20 cellular contexts compared by ENCODE assay signal in the genomic region with DNA sequence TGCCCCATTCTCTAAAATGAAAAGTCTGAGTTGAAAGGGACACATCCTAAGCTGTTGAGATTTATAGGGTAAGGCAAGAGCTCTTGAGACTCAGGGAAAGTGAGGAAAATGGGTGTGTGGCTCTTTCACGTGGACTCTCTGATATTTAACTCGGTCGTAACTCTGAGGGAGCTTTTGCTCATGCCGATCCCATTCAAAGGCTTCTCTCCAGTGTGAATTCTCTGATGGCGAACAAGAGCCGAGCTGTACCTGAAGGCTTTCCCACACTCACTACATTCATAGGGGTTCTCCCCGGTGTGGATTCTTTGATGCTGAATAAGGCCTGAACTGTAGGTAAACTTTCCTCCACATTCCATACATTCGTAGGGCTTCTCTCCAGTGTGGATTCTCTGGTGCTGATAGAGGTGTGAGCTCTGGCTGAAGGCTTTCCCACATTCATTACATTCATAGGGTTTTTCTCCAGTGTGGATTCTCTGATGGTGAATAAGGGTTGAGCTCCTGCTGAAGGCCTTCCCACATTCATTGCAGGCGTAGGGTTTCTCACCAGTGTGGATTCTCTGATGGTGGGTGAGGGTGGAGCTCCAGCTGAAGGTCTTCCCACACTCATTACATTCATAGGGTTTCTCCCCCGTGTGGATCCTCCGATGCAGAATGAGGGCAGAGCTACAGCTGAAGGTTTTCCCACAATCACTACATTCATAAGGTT. TPM values are rescaled to one million over a fixed set of nuclear protein-coding genes. Genes with fewer than 3 reads are reported as not detected.
DNase-seq lines count a peak whose midpoint lies in the region; ATAC-seq and TF ChIP-seq lines count a peak whose summit lies in the region.
"Had no signal": no experiment of that assay in that cellular context is flagged by ENCODE, and none has a peak within 500 bp of the region (broad histone marks: within the 10 kb centered on the region; RNA-seq: fewer than 3 reads in every experiment).

No MANE protein-coding gene starts in this region.

- H2AFZ ChIP-seq in HCT116 (ENCODE audit: low read depth, low read length, poor library complexity, severe bottlenecking) (no peak overlapping the region), osteoblast (ENCODE audit: low read length) (no peak overlapping the region)
- H2AFZ ChIP-seq: GM23248 had no signal

- TF ChIP-seq POLR2A in HCT116 (IDR thresholded peaks at IDR 0.05; ENCODE audit: borderline replicate concordance, extremely low read depth, insufficient read depth, insufficient read length): no peak

- H3K9me3 ChIP-seq in BLaER1 (peaks cover 71% of the 10 kb centered on the region), HCT116 (ENCODE audit: control insufficient read depth in 1 of 2, insufficient read depth in 1 of 2, low read depth in 1 of 2, low read length in 2 of 2) (peaks cover 22 to 29% of the 10 kb centered on the region in 2 experiments; a peak in 3 of 4 replicates), osteoblast (ENCODE audit: low read depth, low read length) (peaks cover 37% of the 10 kb centered on the region)

- no peak overlapping the region for H3K4me2 ChIP-seq in BLaER1
- H3K4me2 ChIP-seq in HCT116 (ENCODE audit: low read length): no peak overlapping the region
- no peak overlapping the region for H3K4me2 ChIP-seq in osteoblast (ENCODE audit: insufficient read depth, low read length)

- H3K79me2 ChIP-seq in HCT116 (ENCODE audit: insufficient read depth, low read length) (peaks cover 15% of the 10 kb centered on the region; the same call in 1 of the 2 replicates), osteoblast (ENCODE audit: insufficient read depth, low read length) (peaks cover 16% of the 10 kb centered on the region)

- H4K20me1 ChIP-seq in BLaER1 (peaks cover 21% of the 10 kb centered on the region; the same call in 1 of the 2 replicates), HCT116 (ENCODE audit: insufficient read depth) (no peaks in the 10 kb centered on the region), osteoblast (ENCODE audit: insufficient read depth, low read length) (peaks cover 2% of the 10 kb centered on the region)

- H3K27ac ChIP-seq in BLaER1 (no peak overlapping the region), HCT116 (ENCODE audit: low read depth, low read length) (no peak overlapping the region), coronary artery (no peak overlapping the region), osteoblast (ENCODE audit: low read depth, low read length) (no peak overlapping the region)
- H3K27ac ChIP-seq: GM23248, heart right ventricle, suprapubic skin had no signal

- CTCF ChIA-PET in HCT116 (lab: Charles Lee): no interaction called here

- no TSS peak for BruUV-seq in HCT116 (replicated peaks; lab: Mats Ljungman, UMichigan)

- DNase-seq in HCT116 (ENCODE audit: low read depth, low spot score) (no peak), coronary artery (ENCODE audit: low spot score) (no peak), osteoblast (ENCODE audit: insufficient read length, low spot score, missing footprints) (peak; percentile 11), HT-29 (ENCODE audit: low spot score) (no peak)
- DNase-seq in stimulated activated CD4-positive, alpha-beta T cell treated with anti-CD3 and anti-CD28 coated beads, Interleukin-12 subunit alpha, Interleukin-12 subunit beta, amount 100 ng/mL, for 4 hours: no peak
- DNase-seq: activated naive CD8-positive, alpha-beta T cell treated with anti-CD3 and anti-CD28 coated beads for 36 hours; CD4-positive, CD25-positive, alpha-beta regulatory T cell; foreskin fibroblast; GM23248; heart right ventricle; Karpas-422; naive B cell; NCI-H187 treated with DMSO at 0.1 percent for 48 hours; NCI-H82; occipital lobe; small intestine had no signal

- no peak overlapping the region for H3K9ac ChIP-seq in BLaER1
- H3K9ac ChIP-seq in HCT116 (ENCODE audit: low read length): no peak overlapping the region
- H3K9ac ChIP-seq: GM23248 had no signal

- POLR2A ChIA-PET in HCT116 (lab: Charles Lee): no interaction called here

- H3K36me3 ChIP-seq in BLaER1 (peaks cover 100% of the 10 kb centered on the region), HCT116 (ENCODE audit: control insufficient read depth in 1 of 2, insufficient read depth in 2 of 2, low read length in 2 of 2) (peaks cover 60 to 65% of the 10 kb centered on the region in 2 experiments), osteoblast (ENCODE audit: insufficient read depth, low read length) (peaks cover 68% of the 10 kb centered on the region)

- H3K4me1 ChIP-seq in BLaER1 (no peaks in the 10 kb centered on the region), HCT116 (ENCODE audit: control insufficient read depth in 1 of 2, insufficient read depth in 2 of 2, low read length in 2 of 2) (no peaks in the 10 kb centered on the region), osteoblast (ENCODE audit: insufficient read depth, low read length) (no peaks in the 10 kb centered on the region)

- H3K4me3 ChIP-seq in BLaER1 (peak overlapping the region; percentile 50), HCT116 (replicated peaks in 1 of 2; ENCODE audit: low read depth in 1 of 2, low read length in 2 of 2) (no peak overlapping the region), coronary artery (peak overlapping the region; percentile 1), osteoblast (ENCODE audit: insufficient read depth, low read length) (peak overlapping the region; percentile 24)
- H3K4me3 ChIP-seq: GM23248, heart right ventricle, suprapubic skin had no signal

- intact Hi-C loops in HCT116 (cut with micrococcal nuclease): no loop called here

- RAD21 ChIA-PET in HCT116 (lab: Charles Lee; ENCODE audit: low non-redundant PET in 1 of 2, low total read pairs in 2 of 2, uncharacterized antibody in 2 of 2, unreplicated experiment in 2 of 2): interaction anchor here in 1 of 2 experiments (0.6 kb wide), 1 partner anchor 33 kb away, joined by 3 read pairs; no protein-coding TSS in a partner anchor

- H3K9me2 ChIP-seq in HCT116 (ENCODE audit: insufficient read depth): no peaks in the 10 kb centered on the region

- H3K27me3 ChIP-seq in BLaER1: no peaks in the 10 kb centered on the region
- no peaks in the 10 kb centered on the region for H3K27me3 ChIP-seq in HCT116 (ENCODE audit: insufficient read depth, low read length)
- no peaks in the 10 kb centered on the region for H3K27me3 ChIP-seq in osteoblast (ENCODE audit: insufficient read depth, low read length)
- H3K27me3 ChIP-seq: heart right ventricle, suprapubic skin had no signal

- TF ChIP-seq CTCF in HCT116 (IDR thresholded peaks at IDR 0.05 in 2 of 3, conservative IDR thresholded peaks at IDR 0.05 in 1 of 3; ENCODE audit: borderline replicate concordance in 1 of 3, insufficient read depth in 1 of 3, low read depth in 2 of 3, low read length in 2 of 3): no peak
- no peak for TF ChIP-seq CTCF in coronary artery (IDR thresholded peaks at IDR 0.05)
- TF ChIP-seq CTCF in osteoblast (IDR thresholded peaks at IDR 0.05; ENCODE audit: extremely low read depth, low read depth, low read length): no peak

- no peak for TF ChIP-seq RAD21 in HCT116 (IDR thresholded peaks at IDR 0.05; ENCODE audit: low read depth)

- ATAC-seq in HCT116 (no peak), GM19455 (IDR thresholded peaks at IDR 0.05; ENCODE audit: unreplicated experiment) (no peak)
- ATAC-seq: heart right ventricle; stimulated activated effector memory CD8-positive, alpha-beta T cell treated with anti-CD3 and anti-CD28 coated beads, Interleukin-12 subunit alpha, Interleukin-12 subunit beta, amount 100 ng/mL, for 72 hours had no signal

TF ChIP-seq in HCT116, 20 proteins besides CTCF, POLR2A, EP300 and RAD21:
- TF ChIP-seq SRF (IDR thresholded peaks at IDR 0.05; ENCODE audit: low read depth) (no peak), CBX3 (IDR thresholded peaks at IDR 0.05; ENCODE audit: low read depth) (peak; percentile 70; the same call in 1 of the 2 replicates)

RNA-seq across cellular contexts. Expression of gene ZNF3, which starts 10.4 kb away (rescaled TPM):
- total RNA-seq in HCT116 (2021; ENCODE audit: unreplicated experiment) (28.2 TPM), osteoblast (30.4 and 33.9 TPM in 2 replicates)
- polyA plus RNA-seq in HCT116 (2012): 14.5 and 16.0 TPM in 2 replicates
- 22.2 and 23.6 TPM in 2 replicates for total RNA-seq in HT-29 (2014; rRNA removed; shearing (Covaris generic))

RNA-seq across cellular contexts. Expression of gene COPS6, which starts 17.6 kb away (rescaled TPM):
- total RNA-seq in HCT116 (2021; ENCODE audit: unreplicated experiment) (126 TPM), osteoblast (42.4 and 45.6 TPM in 2 replicates)
- 136 and 154 TPM in 2 replicates for polyA plus RNA-seq in HCT116 (2012)
- total RNA-seq in HT-29 (2014; rRNA removed; shearing (Covaris generic)): 111 and 128 TPM in 2 replicates

RNA-seq across cellular contexts. Expression of gene ZSCAN21, which starts 21.6 kb away (rescaled TPM):
- total RNA-seq in HCT116 (2021; ENCODE audit: unreplicated experiment) (10.3 TPM), osteoblast (9.8 and 10.9 TPM in 2 replicates)
- polyA plus RNA-seq in HCT116 (2012): 6.4 and 8.6 TPM in 2 replicates
- 7.7 and 7.9 TPM in 2 replicates for total RNA-seq in HT-29 (2014; rRNA removed; shearing (Covaris generic))

RNA-seq across cellular contexts. Expression of gene MCM7, which starts 30.0 kb away (rescaled TPM):
- 387 TPM for total RNA-seq in HCT116 (2021; ENCODE audit: unreplicated experiment)
- polyA plus RNA-seq in HCT116 (2012): 273 and 296 TPM in 2 replicates
- total RNA-seq in osteoblast: 28.6 and 31.2 TPM in 2 replicates
- total RNA-seq in HT-29 (2014; rRNA removed; shearing (Covaris generic)): 461 and 531 TPM in 2 replicates

RNA-seq across cellular contexts. Expression of gene AP4M1, which starts 30.3 kb away (rescaled TPM):
- total RNA-seq in HCT116 (2021; ENCODE audit: unreplicated experiment): 20.0 TPM
- polyA plus RNA-seq in HCT116 (2012): 11.9 and 13.8 TPM in 2 replicates
- total RNA-seq in osteoblast: 19.5 and 20.0 TPM in 2 replicates
- total RNA-seq in HT-29 (2014; rRNA removed; shearing (Covaris generic)): 36.8 and 38.1 TPM in 2 replicates

Comparison
In these comparisons a context has a peak if more than half of its experiments do, and no peak if none do; other contexts are left out.
1. H3K4me3 ChIP-seq: peak in BLaER1 (single experiment), coronary artery (single experiment) and osteoblast (single experiment); none in HCT116 (0 of 2).